ENCODE assay signal across 25 cellular contexts in genomic region chr10:133168617-133169031, GRCh38. TPM values are rescaled to one million over a fixed set of nuclear protein-coding genes. Genes with fewer than 3 reads are reported as not detected.
"Had no signal": no experiment of that assay in that cellular context is flagged by ENCODE, and none has a peak within 500 bp of the region (broad histone marks: within the 10 kb centered on the region; RNA-seq: fewer than 3 reads in every experiment).

No MANE protein-coding gene starts in this region.

- H3K36me3 Mint-ChIP-seq: activated naive CD4-positive, alpha-beta T cell treated with anti-CD3 and anti-CD28 coated beads, Interleukin-2, amount 10 ng/mL, durations not matched to agents 7 days and 5 days; activated naive CD8-positive, alpha-beta T cell treated with anti-CD3 and anti-CD28 coated beads for 36 hours had no signal

- H3K27ac ChIP-seq: brain microvascular endothelial cell, cardiac muscle cell, Peyer's patch, RWPE1 had no signal

- H3K4me3 Mint-ChIP-seq: activated CD8-positive, alpha-beta T cell treated with anti-CD3 and anti-CD28 coated beads, Interleukin-2, amount 10 ng/mL, durations not matched to agents 7 days and 5 days; activated naive CD4-positive, alpha-beta T cell treated with anti-CD3 and anti-CD28 coated beads, Interleukin-2, amount 10 ng/mL, durations not matched to agents 7 days and 5 days; activated naive CD8-positive, alpha-beta T cell treated with anti-CD3 and anti-CD28 coated beads for 36 hours; T-helper 1 cell treated with Interleukin-12 subunit alpha and Interleukin-12 subunit beta and Interleukin-4 antibody, amounts not matched to agents 30 μg/mL and 1 μg/mL, for 36 hours; WTC11 had no signal

- H3K9me3 Mint-ChIP-seq: activated naive CD4-positive, alpha-beta T cell treated with anti-CD3 and anti-CD28 coated beads, Interleukin-2, amount 10 ng/mL, durations not matched to agents 7 days and 5 days; activated naive CD8-positive, alpha-beta T cell treated with anti-CD3 and anti-CD28 coated beads for 36 hours; T-helper 1 cell treated with Interleukin-12 subunit alpha and Interleukin-12 subunit beta and Interleukin-4 antibody, amounts not matched to agents 30 μg/mL and 1 μg/mL, for 36 hours had no signal

- H3K9me3 ChIP-seq: MG63, Peyer's patch had no signal

- H3K27me3 ChIP-seq: brain microvascular endothelial cell, cardiac muscle cell, MG63, Peyer's patch had no signal

- H3K27ac Mint-ChIP-seq: activated CD8-positive, alpha-beta T cell treated with anti-CD3 and anti-CD28 coated beads, Interleukin-2, amount 10 ng/mL, durations not matched to agents 7 days and 5 days; activated naive CD4-positive, alpha-beta T cell treated with anti-CD3 and anti-CD28 coated beads, Interleukin-2, amount 10 ng/mL, durations not matched to agents 7 days and 5 days; activated naive CD8-positive, alpha-beta T cell treated with anti-CD3 and anti-CD28 coated beads for 36 hours; T-helper 1 cell treated with Interleukin-12 subunit alpha and Interleukin-12 subunit beta and Interleukin-4 antibody, amounts not matched to agents 30 μg/mL and 1 μg/mL, for 36 hours had no signal

- H3K4me1 Mint-ChIP-seq: activated naive CD4-positive, alpha-beta T cell treated with anti-CD3 and anti-CD28 coated beads, Interleukin-2, amount 10 ng/mL, durations not matched to agents 7 days and 5 days; activated naive CD8-positive, alpha-beta T cell treated with anti-CD3 and anti-CD28 coated beads for 36 hours had no signal

- ATAC-seq: activated CD8-positive, alpha-beta T cell treated with anti-CD3 and anti-CD28 coated beads, Interleukin-2, amount 10 ng/mL, durations not matched to agents 7 days and 5 days; WTC11 had no signal

- DNase-seq: activated CD4-positive, alpha-beta T cell treated with anti-CD3 and anti-CD28 coated beads for 48 hours; activated CD4-positive, alpha-beta T cell treated with anti-CD3 and anti-CD28 coated beads, Interleukin-2, amount 50 U/mL, for 4 hours; activated CD4-positive, CD25-positive, alpha-beta regulatory T cell treated with anti-CD3 and anti-CD28 coated beads, Interleukin-2, amount 50 U/mL, for 72 hours; activated CD8-positive, alpha-beta memory T cell treated with anti-CD3 and anti-CD28 coated beads, Interleukin-2, amount 50 U/mL, for 48 hours; activated CD8-positive, alpha-beta T cell treated with anti-CD3 and anti-CD28 coated beads, Interleukin-2, amount 10 ng/mL, durations not matched to agents 7 days and 5 days; activated gamma-delta T cell treated with Interleukin-2 at 50 U/mL for 16 hours; activated naive CD4-positive, alpha-beta T cell treated with anti-CD3 and anti-CD28 coated beads, Interleukin-2, amount 10 ng/mL, durations not matched to agents 7 days and 5 days; activated naive CD8-positive, alpha-beta T cell treated with anti-CD3 and anti-CD28 coated beads for 36 hours; activated T-cell treated with anti-CD3 and anti-CD28 coated beads, Interleukin-2, amount 50 U/mL, for 1 hour; brain microvascular endothelial cell; cerebellar nuclear complex; MG63; NCI-H1105; NCI-H1436; NCI-H1694 treated with DMSO at 0.1 percent for 48 hours; NCI-H2029 treated with DMSO at 0.1 percent for 48 hours; NCI-H345; NCI-H510A; NCI-H526 treated with DMSO at 0.1 percent for 48 hours; SHP77 treated with DMSO at 0.1 percent for 48 hours had no signal

- H3K4me3 ChIP-seq: cardiac muscle cell, MG63, Peyer's patch had no signal

- H3K4me1 ChIP-seq: Peyer's patch had no signal

- H3K36me3 ChIP-seq: brain microvascular endothelial cell, cardiac muscle cell, MG63, Peyer's patch had no signal

RNA-seq across cellular contexts. Expression of gene KNDC1, which starts 8.6 kb away (rescaled TPM):
- total RNA-seq: activated naive CD8-positive, alpha-beta T cell treated with anti-CD3 and anti-CD28 coated beads for 36 hours had no signal
